Comparison of ENCODE assay signal across 20 cellular contexts in genomic region chr16:52872706-52873105, GRCh38.
DNase-seq lines count a peak whose midpoint lies in the region; ATAC-seq, FAIRE-seq and TF ChIP-seq lines count a peak whose summit lies in the region.
"Had no signal": no experiment of that assay in that cellular context is flagged by ENCODE, and none has a peak within 500 bp of the region (broad histone marks: within the 10 kb centered on the region; RNA-seq: fewer than 3 reads in every experiment).

No MANE protein-coding gene starts in this region.

- TF ChIP-seq CTCF in astrocyte (IDR thresholded peaks at IDR 0.05; ENCODE audit: insufficient read depth, low read depth, low read length), result no peak
- TF ChIP-seq CTCF in esophagus muscularis mucosa (IDR thresholded peaks at IDR 0.05), result no peak

- H3K79me2 ChIP-seq in astrocyte (ENCODE audit: insufficient read depth, low read length), result no peaks in the 10 kb centered on the region

- no peaks in the 10 kb centered on the region for H3K9me3 ChIP-seq in astrocyte (ENCODE audit: insufficient read depth, low read depth, low read length)
- H3K9me3 ChIP-seq in esophagus muscularis mucosa, result no peaks in the 10 kb centered on the region
- no peaks in the 10 kb centered on the region for H3K9me3 ChIP-seq in neuron (ENCODE audit: low read length)

- no peak for TF ChIP-seq EP300 in esophagus muscularis mucosa (IDR thresholded peaks at IDR 0.05)

- intact Hi-C loops in esophagus muscularis mucosa (cut with DNase I), result no loop called here
- intact Hi-C loops in left ventricle myocardium superior (cut with micrococcal nuclease), result no loop called here

- H3K27ac ChIP-seq in astrocyte (ENCODE audit: low read depth, low read length) (no peak overlapping the region), esophagus muscularis mucosa (replicated peaks in 1 of 4) (no peak overlapping the region)
- H3K27ac ChIP-seq: C4-2B had no signal

- WGBS in esophagus muscularis mucosa, result 89% methylated on average over 6 of the region's 6 CpGs

- no peak overlapping the region for H3K4me3 Mint-ChIP-seq in astrocyte (ENCODE audit: unreplicated experiment)
- H3K4me3 Mint-ChIP-seq: CD4-positive, alpha-beta T cell had no signal

- ATAC-seq in HG02623 (IDR thresholded peaks at IDR 0.05; ENCODE audit: unreplicated experiment) (no peak), left ventricle myocardium superior (no peak)
- ATAC-seq: HCT116, K562 had no signal

- H3K36me3 ChIP-seq in astrocyte (ENCODE audit: insufficient read depth, low read length), result no peaks in the 10 kb centered on the region
- no peaks in the 10 kb centered on the region for H3K36me3 ChIP-seq in esophagus muscularis mucosa
- H3K36me3 ChIP-seq in neuron (ENCODE audit: insufficient read depth, low read length), result no peaks in the 10 kb centered on the region

- FAIRE-seq in astrocyte (lab: Jason Lieb, UNC), result no peak
- FAIRE-seq: A204.1, D721Med, G401.6, GM12891, GM19239, HTR-8/SVneo, K562 had no signal

- no peaks in the 10 kb centered on the region for H3K4me1 Mint-ChIP-seq in astrocyte (ENCODE audit: low read depth, unreplicated experiment)

- POLR2A ChIA-PET in HEK293T (lab: Yijun Ruan, JAX), result no interaction called here

- no peak overlapping the region for H3K27ac Mint-ChIP-seq in astrocyte (ENCODE audit: unreplicated experiment)
- H3K27ac Mint-ChIP-seq: CD4-positive, alpha-beta T cell had no signal

- H3K27me3 ChIP-seq in astrocyte (ENCODE audit: insufficient read depth, low read length) (no peaks in the 10 kb centered on the region), esophagus muscularis mucosa (peaks cover 0 to 7% (median 0%) of the 10 kb centered on the region in 4 donors), neuron (ENCODE audit: insufficient read depth, low read length) (no peaks in the 10 kb centered on the region)

- peak overlapping the region; percentile 36 for H3K4me2 ChIP-seq in astrocyte (ENCODE audit: low read length)

- H3K27me3 Mint-ChIP-seq in astrocyte (ENCODE audit: low read depth, unreplicated experiment), result peaks cover 2% of the 10 kb centered on the region

- no peaks in the 10 kb centered on the region for H4K20me1 ChIP-seq in astrocyte (ENCODE audit: insufficient read depth, low read length)

- H2AFZ ChIP-seq in astrocyte (ENCODE audit: low read depth, low read length) (no peak overlapping the region), neuron (ENCODE audit: low read depth, low read length) (peak overlapping the region; percentile 28)

- H3K9me3 Mint-ChIP-seq in astrocyte (ENCODE audit: unreplicated experiment), result peaks cover 3% of the 10 kb centered on the region
- H3K9me3 Mint-ChIP-seq: CD4-positive, alpha-beta T cell had no signal

- no peak overlapping the region for H3K9ac ChIP-seq in astrocyte (ENCODE audit: low read length)

- H3K4me1 ChIP-seq in astrocyte (ENCODE audit: insufficient read depth, low read length) (peaks cover 5% of the 10 kb centered on the region), esophagus muscularis mucosa (no peaks in the 10 kb centered on the region), neuron (ENCODE audit: insufficient read depth, low read length) (peaks cover 28% of the 10 kb centered on the region)
- H3K4me1 ChIP-seq: Caco-2 had no signal

- no peak for TF ChIP-seq POLR2A in esophagus muscularis mucosa (IDR thresholded peaks at IDR 0.05; ENCODE audit: low read depth)

- DNase-seq in astrocyte (ENCODE audit: low read depth), result no peak
- DNase-seq in esophagus muscularis mucosa (ENCODE audit: extremely low spot score), result peak; percentile 47
- no peak for DNase-seq in left ventricle myocardium superior
- no peak for DNase-seq in iPS-NIHi11 (ENCODE audit: low spot score)
- no peak for DNase-seq in HEK293T (ENCODE audit: extremely low spot score)
- DNase-seq: AML-193; Caco-2; CD4-positive, alpha-beta T cell; IMR-90 had no signal

- CTCF ChIA-PET in HEK293T (lab: Yijun Ruan, JAX), result no interaction called here

- H3K4me3 ChIP-seq in astrocyte (ENCODE audit: insufficient read depth, low read depth, low read length), result no peak overlapping the region
- no peak overlapping the region for H3K4me3 ChIP-seq in esophagus muscularis mucosa
- no peak overlapping the region for H3K4me3 ChIP-seq in neuron (ENCODE audit: low read length)
- H3K4me3 ChIP-seq: K562 had no signal

- no peaks in the 10 kb centered on the region for H3K36me3 Mint-ChIP-seq in astrocyte (ENCODE audit: low read depth, unreplicated experiment)

TF ChIP-seq in HEK293T, 16 proteins besides CTCF, POLR2A, EP300 and RAD21:
- TF ChIP-seq SP1 (IDR thresholded peaks at IDR 0.05), result no peak
- TF ChIP-seq FOXA1 (IDR thresholded peaks at IDR 0.05), result no peak
- no peak for TF ChIP-seq ARNT (IDR thresholded peaks at IDR 0.05)
- TF ChIP-seq LEF1 (IDR thresholded peaks at IDR 0.05; ENCODE audit: borderline replicate concordance), result no peak
- no peak for TF ChIP-seq ZNF384 (IDR thresholded peaks at IDR 0.05)
- TF ChIP-seq PKNOX1 (IDR thresholded peaks at IDR 0.05), result no peak
- no peak for TF ChIP-seq CTBP1 (IDR thresholded peaks at IDR 0.05; ENCODE audit: borderline replicate concordance)
- no peak for TF ChIP-seq L3MBTL2 (conservative IDR thresholded peaks at IDR 0.05)
- TF ChIP-seq FOXK2 (IDR thresholded peaks at IDR 0.05), result no peak
